36 cellular contexts compared by ENCODE assay signal in the genomic region with DNA sequence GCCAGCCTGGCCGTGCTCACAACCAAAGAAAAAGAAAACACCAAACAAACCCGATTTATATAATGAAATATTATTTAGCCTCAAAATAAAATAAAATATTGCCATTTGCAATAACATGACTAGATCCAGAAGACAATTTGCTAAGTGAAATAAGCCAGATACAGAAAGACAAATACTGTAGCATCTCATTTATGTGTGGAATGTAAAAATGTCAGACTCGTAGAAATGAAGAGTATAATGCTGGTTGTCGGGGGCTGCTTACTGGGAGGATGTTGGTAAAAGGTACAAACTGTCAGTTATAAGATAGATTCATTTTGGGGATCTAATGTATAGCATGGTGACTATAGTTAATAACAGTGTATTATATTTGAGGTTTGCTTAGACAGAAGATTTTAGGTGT.
"Had no signal": no experiment of that assay in that cellular context is flagged by ENCODE, and none has a peak within 500 bp of the region (broad histone marks: within the 10 kb centered on the region; RNA-seq: fewer than 3 reads in every experiment).

No MANE protein-coding gene starts in this region.

- H3K27ac ChIP-seq: adrenal gland, ascending aorta, body of pancreas, brain microvascular endothelial cell, breast epithelium, cardiac muscle cell had no signal

- H3K9me3 ChIP-seq: body of pancreas had no signal

- H3K36me3 Mint-ChIP-seq: activated naive CD4-positive, alpha-beta T cell treated with anti-CD3 and anti-CD28 coated beads, Interleukin-2, amount 10 ng/mL, durations not matched to agents 7 days and 5 days; activated naive CD8-positive, alpha-beta T cell treated with anti-CD3 and anti-CD28 coated beads for 36 hours; activated naive CD8-positive, alpha-beta T cell treated with anti-CD3 and anti-CD28 coated beads, Interleukin-2, amount 10 ng/mL, durations not matched to agents 7 days and 5 days; brain had no signal

- DNase-seq: activated effector memory CD4-positive, alpha-beta T cell treated with anti-CD3 and anti-CD28 coated beads, Interleukin-2, amount 50 U/mL, for 16 hours; activated effector memory CD4-positive, alpha-beta T cell treated with Interleukin-2 at 50 U/mL for 16 hours; activated gamma-delta T cell; activated gamma-delta T cell treated with Interleukin-2 at 50 U/mL for 16 hours; activated naive CD4-positive, alpha-beta T cell; activated naive CD4-positive, alpha-beta T cell treated with anti-CD3 and anti-CD28 coated beads for 36 hours; activated naive CD4-positive, alpha-beta T cell treated with anti-CD3 and anti-CD28 coated beads, Interleukin-2, amount 10 ng/mL, durations not matched to agents 7 days and 5 days; activated naive CD4-positive, alpha-beta T cell treated with anti-CD3 and anti-CD28 coated beads, Interleukin-2, amount 50 U/mL, for 16 hours; activated naive CD4-positive, alpha-beta T cell treated with Interleukin-2 at 50 U/mL for 16 hours; activated naive CD8-positive, alpha-beta T cell treated with anti-CD3 and anti-CD28 coated beads for 36 hours; activated naive CD8-positive, alpha-beta T cell treated with anti-CD3 and anti-CD28 coated beads, Interleukin-2, amount 10 ng/mL, durations not matched to agents 7 days and 5 days; activated naive CD8-positive, alpha-beta T cell treated with anti-CD3 and anti-CD28 coated beads, Interleukin-2, amount 50 U/mL, for 24 hours; activated T-cell treated with anti-CD3 and anti-CD28 coated beads, Interleukin-2, amount 50 U/mL, for 1 hour; activated T-cell treated with anti-CD3 and anti-CD28 coated beads, Interleukin-2, amount 50 U/mL, for 24 hours; activated T-cell treated with anti-CD3 and anti-CD28 coated beads, Interleukin-2, amount 50 U/mL, for 4 hours; activated T-cell treated with anti-CD3 and anti-CD28 coated beads, Interleukin-2, amount 50 U/mL, for 48 hours; activated T-cell treated with anti-CD3 and anti-CD28 coated beads, Interleukin-2, amount 50 U/mL, for 72 hours; adrenal gland; amniotic stem cell; amygdala; aorta; body of pancreas; brain microvascular endothelial cell; caudate nucleus; central memory CD4-positive, alpha-beta T cell; cerebellar nuclear complex had no signal

- H3K27ac Mint-ChIP-seq: activated naive CD4-positive, alpha-beta T cell treated with anti-CD3 and anti-CD28 coated beads for 36 hours; activated naive CD4-positive, alpha-beta T cell treated with anti-CD3 and anti-CD28 coated beads, Interleukin-2, amount 10 ng/mL, durations not matched to agents 7 days and 5 days; activated naive CD4-positive, alpha-beta T cell treated with anti-CD3 and anti-CD28 coated beads, Interleukin-2, amount 50 U/mL, for 24 hours; activated naive CD4-positive, alpha-beta T cell treated with anti-CD3 and anti-CD28 coated beads, Interleukin-2, amount 50 U/mL, for 72 hours; activated naive CD8-positive, alpha-beta T cell; activated naive CD8-positive, alpha-beta T cell treated with anti-CD3 and anti-CD28 coated beads for 36 hours; activated naive CD8-positive, alpha-beta T cell treated with anti-CD3 and anti-CD28 coated beads, Interleukin-2, amount 10 ng/mL, durations not matched to agents 7 days and 5 days; activated naive CD8-positive, alpha-beta T cell treated with anti-CD3 and anti-CD28 coated beads, Interleukin-2, amount 50 U/mL, for 24 hours; activated T-cell treated with anti-CD3 and anti-CD28 coated beads, Interleukin-2, amount 50 U/mL, for 24 hours; activated T-cell treated with anti-CD3 and anti-CD28 coated beads, Interleukin-2, amount 50 U/mL, for 72 hours; activated T-helper 17 cell treated with anti-CD3 and anti-CD28 coated beads, Interleukin-2, amount 50 U/mL, for 72 hours; activated T-helper 2 cell treated with anti-CD3 and anti-CD28 coated beads, Interferon-gamma antibody, Interleukin-2, Interleukin-4, amounts not matched to agents 10 μg/mL and 5 μg/mL and 100 μg/mL, durations not matched to agents 14 hours and 24 hours and 36 hours; brain had no signal

- H3K4me3 Mint-ChIP-seq: activated naive CD4-positive, alpha-beta T cell treated with anti-CD3 and anti-CD28 coated beads for 36 hours; activated naive CD4-positive, alpha-beta T cell treated with anti-CD3 and anti-CD28 coated beads, Interleukin-2, amount 10 ng/mL, durations not matched to agents 7 days and 5 days; activated naive CD4-positive, alpha-beta T cell treated with anti-CD3 and anti-CD28 coated beads, Interleukin-2, amount 50 U/mL, for 24 hours; activated naive CD8-positive, alpha-beta T cell; activated naive CD8-positive, alpha-beta T cell treated with anti-CD3 and anti-CD28 coated beads for 36 hours; activated naive CD8-positive, alpha-beta T cell treated with anti-CD3 and anti-CD28 coated beads, Interleukin-2, amount 10 ng/mL, durations not matched to agents 7 days and 5 days; activated naive CD8-positive, alpha-beta T cell treated with anti-CD3 and anti-CD28 coated beads, Interleukin-2, amount 50 U/mL, for 24 hours; activated T-cell treated with anti-CD3 and anti-CD28 coated beads, Interleukin-2, amount 50 U/mL, for 24 hours; activated T-cell treated with anti-CD3 and anti-CD28 coated beads, Interleukin-2, amount 50 U/mL, for 4 hours; activated T-cell treated with anti-CD3 and anti-CD28 coated beads, Interleukin-2, amount 50 U/mL, for 72 hours; activated T-helper 17 cell treated with anti-CD3 and anti-CD28 coated beads, Interleukin-2, amount 50 U/mL, for 72 hours; brain; central memory CD8-positive, alpha-beta T cell had no signal

- H3K27me3 Mint-ChIP-seq: activated naive CD4-positive, alpha-beta T cell treated with anti-CD3 and anti-CD28 coated beads, Interleukin-2, amount 10 ng/mL, durations not matched to agents 7 days and 5 days had no signal

- H3K27me3 ChIP-seq: adrenal gland, ascending aorta, body of pancreas, brain microvascular endothelial cell, breast epithelium, cardiac muscle cell had no signal

- H3K4me3 ChIP-seq: adrenal gland, ascending aorta, body of pancreas, breast epithelium, cardiac muscle cell had no signal

- H3K4me1 ChIP-seq: adrenal gland, ascending aorta, body of pancreas, breast epithelium had no signal

- H3K36me3 ChIP-seq: adrenal gland, ascending aorta, brain microvascular endothelial cell, breast epithelium, cardiac muscle cell had no signal

- H3K9me3 Mint-ChIP-seq: activated T-helper 17 cell treated with anti-CD3 and anti-CD28 coated beads, Interleukin-2, amount 50 U/mL, for 72 hours had no signal

- ATAC-seq: activated naive CD4-positive, alpha-beta T cell treated with anti-CD3 and anti-CD28 coated beads, Interleukin-2, amount 50 U/mL, for 72 hours; activated naive CD8-positive, alpha-beta T cell treated with anti-CD3 and anti-CD28 coated beads, Interleukin-2, amount 50 U/mL, for 24 hours; activated T-cell treated with anti-CD3 and anti-CD28 coated beads, Interleukin-2, amount 50 U/mL, for 4 hours; activated T-cell treated with anti-CD3 and anti-CD28 coated beads, Interleukin-2, amount 50 U/mL, for 72 hours; activated T-helper 17 cell treated with anti-CD3 and anti-CD28 coated beads, Interleukin-2, amount 50 U/mL, for 72 hours; body of pancreas had no signal

- H3K4me1 Mint-ChIP-seq: activated naive CD4-positive, alpha-beta T cell treated with anti-CD3 and anti-CD28 coated beads, Interleukin-2, amount 10 ng/mL, durations not matched to agents 7 days and 5 days; activated naive CD4-positive, alpha-beta T cell treated with anti-CD3 and anti-CD28 coated beads, Interleukin-2, amount 50 U/mL, for 24 hours; activated naive CD8-positive, alpha-beta T cell treated with anti-CD3 and anti-CD28 coated beads for 36 hours; activated naive CD8-positive, alpha-beta T cell treated with anti-CD3 and anti-CD28 coated beads, Interleukin-2, amount 10 ng/mL, durations not matched to agents 7 days and 5 days; activated naive CD8-positive, alpha-beta T cell treated with anti-CD3 and anti-CD28 coated beads, Interleukin-2, amount 50 U/mL, for 24 hours; activated T-helper 17 cell treated with anti-CD3 and anti-CD28 coated beads, Interleukin-2, amount 50 U/mL, for 72 hours; central memory CD8-positive, alpha-beta T cell had no signal
